In the genomic region with DNA sequence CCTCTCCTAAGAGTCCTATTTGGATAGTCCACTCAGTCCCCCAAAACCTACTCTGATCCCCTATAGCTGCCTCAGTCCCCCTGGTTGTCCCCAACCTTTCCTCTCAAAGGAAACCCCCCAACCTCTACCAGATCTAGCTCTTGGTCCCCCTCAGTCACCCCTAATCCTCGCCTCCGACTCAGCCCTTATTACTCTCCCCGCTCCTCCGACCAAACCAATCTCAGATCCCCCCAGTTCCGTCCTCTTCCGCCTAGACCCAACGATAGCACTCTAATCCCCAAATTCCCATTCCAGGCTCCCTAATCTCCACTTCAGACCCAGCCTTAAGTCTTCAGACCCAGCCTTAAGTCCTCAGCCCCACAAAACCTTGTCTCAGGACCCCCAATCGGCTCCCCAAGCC, we compare ENCODE assay signal across 8 cellular contexts.
A peak's percentile ranks its signal among the peaks of the same experiment; 100 is the strongest.
DNase-seq lines count a peak whose midpoint lies in the region; ATAC-seq and TF ChIP-seq lines count a peak whose summit lies in the region.

No MANE protein-coding gene starts in this region.

- no peak for TF ChIP-seq CTCF in Loucy (conservative IDR thresholded peaks at IDR 0.05; ENCODE audit: low read length)

- H3K4me1 Mint-ChIP-seq in dendritic cell treated with granulocyte-macrophage colony-stimulating factor and Interleukin-4, amounts not matched to agents 40 ng/mL and 50 ng/mL, for 4 days (ENCODE audit: low read depth): peaks cover 72% of the 10 kb centered on the region

- H3K79me2 ChIP-seq in ACC112 (ENCODE audit: control insufficient read depth, insufficient read depth, low read length, unreplicated experiment) (peaks cover 53% of the 10 kb centered on the region), Loucy (ENCODE audit: insufficient read depth, low read length) (peaks cover 62% of the 10 kb centered on the region)

- H3K27me3 ChIP-seq in ACC112 (ENCODE audit: insufficient read depth, low read length) (no peaks in the 10 kb centered on the region), Loucy (ENCODE audit: insufficient read depth, low read length, poor library complexity, severe bottlenecking) (no peaks in the 10 kb centered on the region), mucosa of rectum (ENCODE audit: control insufficient read depth in 2 of 2, insufficient read depth in 2 of 2, low read length in 2 of 2) (no peaks in the 10 kb centered on the region)

- no peaks in the 10 kb centered on the region for H3K36me3 ChIP-seq in ACC112 (ENCODE audit: insufficient read depth, low read length)
- H3K36me3 ChIP-seq in Loucy (ENCODE audit: insufficient read depth, low read length): no peaks in the 10 kb centered on the region
- no peaks in the 10 kb centered on the region for H3K36me3 ChIP-seq in mucosa of rectum (ENCODE audit: control insufficient read depth in 2 of 2, insufficient read depth in 2 of 2, low read length in 2 of 2)

- H3K36me3 Mint-ChIP-seq in dendritic cell treated with granulocyte-macrophage colony-stimulating factor and Interleukin-4, amounts not matched to agents 40 ng/mL and 50 ng/mL, for 4 days (ENCODE audit: low read depth): peaks cover 15% of the 10 kb centered on the region

- intact Hi-C loops in dendritic cell treated with granulocyte-macrophage colony-stimulating factor and Interleukin-4, amounts not matched to agents 40 ng/mL and 50 ng/mL, for 4 days (cut with micrococcal nuclease): loop anchor here (5.0 kb wide), 1 partner anchor 52 kb away; no protein-coding TSS in a partner anchor

- peak overlapping the region; percentile 73 for H2AFZ ChIP-seq in ACC112 (ENCODE audit: low read length, unreplicated experiment)
- H2AFZ ChIP-seq in Loucy (ENCODE audit: low read length): peak overlapping the region; percentile 80

- H3K9me3 ChIP-seq in Loucy (ENCODE audit: insufficient read depth, low read depth, low read length) (no peaks in the 10 kb centered on the region), mucosa of rectum (ENCODE audit: control insufficient read depth in 2 of 2, low read length in 2 of 2) (no peaks in the 10 kb centered on the region)

- no peak for ATAC-seq in HG03521 (IDR thresholded peaks at IDR 0.05; ENCODE audit: unreplicated experiment)
- no peak for ATAC-seq in HG03159 (IDR thresholded peaks at IDR 0.05; ENCODE audit: unreplicated experiment)

- peaks cover 41% of the 10 kb centered on the region for H3K4me1 ChIP-seq in ACC112 (ENCODE audit: control insufficient read depth, insufficient read depth, low read length, unreplicated experiment)
- peaks cover 46% of the 10 kb centered on the region for H3K4me1 ChIP-seq in Loucy (ENCODE audit: insufficient read depth, low read length, poor library complexity, severe bottlenecking)
- H3K4me1 ChIP-seq in mucosa of rectum (ENCODE audit: control insufficient read depth in 2 of 2, insufficient read depth in 2 of 2, low read length in 2 of 2): peaks cover 42 to 59% of the 10 kb centered on the region in 2 donors

- peaks cover 6% of the 10 kb centered on the region for H3K27me3 Mint-ChIP-seq in dendritic cell treated with granulocyte-macrophage colony-stimulating factor and Interleukin-4, amounts not matched to agents 40 ng/mL and 50 ng/mL, for 4 days

- H3K9me3 Mint-ChIP-seq in dendritic cell treated with granulocyte-macrophage colony-stimulating factor and Interleukin-4, amounts not matched to agents 40 ng/mL and 50 ng/mL, for 4 days: peaks cover 8% of the 10 kb centered on the region

- H3K4me3 Mint-ChIP-seq in dendritic cell treated with granulocyte-macrophage colony-stimulating factor and Interleukin-4, amounts not matched to agents 40 ng/mL and 50 ng/mL, for 4 days: peak overlapping the region; percentile 89

- H3K9ac ChIP-seq in Loucy (ENCODE audit: low read depth, low read length, poor library complexity, severe bottlenecking) (peak overlapping the region; percentile 98), mucosa of rectum (ENCODE audit: low read depth in 1 of 2, low read length in 2 of 2) (peak overlapping the region; percentile 86 to 99)

- H3K4me2 ChIP-seq in Loucy (ENCODE audit: low read depth, low read length, poor library complexity, severe bottlenecking): peak overlapping the region; percentile 94

- H3K27ac Mint-ChIP-seq in dendritic cell treated with granulocyte-macrophage colony-stimulating factor and Interleukin-4, amounts not matched to agents 40 ng/mL and 50 ng/mL, for 4 days: peak overlapping the region; percentile 95

- DNase-seq in NCI-H128 (lab: John Stamatoyannopoulos, UW; ENCODE audit: unreplicated experiment): no peak
- no peak for DNase-seq in NCI-H510A treated with DMSO at 0.1 percent for 48 hours (lab: John Stamatoyannopoulos, UW)

- H3K9me2 ChIP-seq in Loucy (replicated peaks; ENCODE audit: low read depth, low read length): no peaks in the 10 kb centered on the region

- H3K4me3 ChIP-seq in ACC112 (ENCODE audit: low read depth, low read length): peak overlapping the region; percentile 90
- peak overlapping the region; percentile 97 for H3K4me3 ChIP-seq in Loucy (ENCODE audit: low read length, poor library complexity, severe bottlenecking)
- peak overlapping the region; percentile 89 to 97 for H3K4me3 ChIP-seq in mucosa of rectum (ENCODE audit: low read length in 2 of 2)

- H3K27ac ChIP-seq in ACC112 (ENCODE audit: low read depth, low read length) (peak overlapping the region; percentile 33), mucosa of rectum (ENCODE audit: low read depth in 2 of 2, low read length in 2 of 2) (peak overlapping the region; percentile 87)

- H3F3A ChIP-seq in Loucy (ENCODE audit: low read depth): peaks cover 13% of the 10 kb centered on the region

- peaks cover 30% of the 10 kb centered on the region for H4K20me1 ChIP-seq in Loucy (ENCODE audit: insufficient read depth, low read length, poor library complexity, severe bottlenecking)
